ENCODE assay signal across 8 cellular contexts in the genomic region with DNA sequence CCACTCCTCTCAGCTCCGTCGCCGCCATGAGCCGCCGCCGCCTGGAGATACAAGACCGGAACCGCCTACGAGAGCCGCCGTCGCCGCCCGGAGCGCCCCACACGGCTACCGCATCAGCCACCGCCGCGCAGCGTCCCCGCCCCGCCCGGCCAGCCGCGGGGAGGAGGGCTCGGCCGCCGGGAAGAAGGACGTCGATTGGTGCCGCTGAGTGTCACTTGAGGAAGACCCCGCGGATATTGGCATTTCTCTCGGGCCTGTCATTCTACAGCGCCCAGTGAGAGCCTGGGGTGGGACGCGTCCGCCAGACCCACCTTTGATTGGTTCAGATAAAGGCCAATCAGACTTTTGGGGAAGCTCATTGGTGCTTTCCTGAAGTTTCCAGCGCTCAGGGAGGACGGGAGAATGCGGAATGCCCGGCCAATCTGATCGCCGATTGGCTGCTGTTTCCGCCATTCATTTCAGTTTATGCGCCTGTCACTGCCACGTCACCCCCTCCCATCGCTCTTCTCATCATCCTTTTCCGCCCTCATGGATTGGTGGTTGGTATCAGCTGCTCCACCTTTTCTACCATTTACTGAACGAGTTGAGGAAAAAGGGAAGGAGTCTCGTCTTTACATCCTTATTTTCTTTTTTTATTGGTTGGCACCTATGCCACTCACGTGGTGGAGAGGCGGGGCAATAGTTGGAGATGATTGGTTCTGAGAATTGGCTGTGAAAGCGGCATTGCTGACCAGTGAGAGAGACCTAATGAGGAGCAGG. TPM values are rescaled to one million over a fixed set of nuclear protein-coding genes. Genes with fewer than 3 reads are reported as not detected.
DNase-seq lines count a peak whose midpoint lies in the region; ATAC-seq and TF ChIP-seq lines count a peak whose summit lies in the region.

A gene with protein sequence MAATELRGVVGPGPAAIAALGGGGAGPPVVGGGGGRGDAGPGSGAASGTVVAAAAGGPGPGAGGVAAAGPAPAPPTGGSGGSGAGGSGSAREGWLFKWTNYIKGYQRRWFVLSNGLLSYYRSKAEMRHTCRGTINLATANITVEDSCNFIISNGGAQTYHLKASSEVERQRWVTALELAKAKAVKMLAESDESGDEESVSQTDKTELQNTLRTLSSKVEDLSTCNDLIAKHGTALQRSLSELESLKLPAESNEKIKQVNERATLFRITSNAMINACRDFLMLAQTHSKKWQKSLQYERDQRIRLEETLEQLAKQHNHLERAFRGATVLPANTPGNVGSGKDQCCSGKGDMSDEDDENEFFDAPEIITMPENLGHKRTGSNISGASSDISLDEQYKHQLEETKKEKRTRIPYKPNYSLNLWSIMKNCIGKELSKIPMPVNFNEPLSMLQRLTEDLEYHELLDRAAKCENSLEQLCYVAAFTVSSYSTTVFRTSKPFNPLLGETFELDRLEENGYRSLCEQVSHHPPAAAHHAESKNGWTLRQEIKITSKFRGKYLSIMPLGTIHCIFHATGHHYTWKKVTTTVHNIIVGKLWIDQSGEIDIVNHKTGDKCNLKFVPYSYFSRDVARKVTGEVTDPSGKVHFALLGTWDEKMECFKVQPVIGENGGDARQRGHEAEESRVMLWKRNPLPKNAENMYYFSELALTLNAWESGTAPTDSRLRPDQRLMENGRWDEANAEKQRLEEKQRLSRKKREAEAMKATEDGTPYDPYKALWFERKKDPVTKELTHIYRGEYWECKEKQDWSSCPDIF (minus strand): TSS at position 138 of the 759 bp plus-strand sequence. CDS start 110 bp downstream, at position 28.

- H3K4me3 ChIP-seq in GM12865 (ENCODE audit: low read depth, low read length): peak within 1 kb of the TSS; percentile 100
- H3K4me3 ChIP-seq in thymus (ENCODE audit: low read length): peak within 1 kb of the TSS; percentile 77

- H3K9me3 Mint-ChIP-seq in osteocyte (ENCODE audit: unreplicated experiment): no peaks in the 10 kb centered on the region

- TF ChIP-seq CTCF in GM12865 (IDR thresholded peaks at IDR 0.05; ENCODE audit: insufficient read depth, low read depth, low read length, missing control alignments) (no peak), osteocyte (IDR thresholded peaks at IDR 0.05) (no peak)

- peak within 1 kb of the TSS; percentile 94 for H3K27ac Mint-ChIP-seq in osteocyte (ENCODE audit: unreplicated experiment)

- no peaks in the 10 kb centered on the region for H3K27me3 Mint-ChIP-seq in osteocyte (ENCODE audit: unreplicated experiment)

- H3K27ac ChIP-seq in thymus (ENCODE audit: low read depth): peak within 1 kb of the TSS; percentile 97

- DNase-seq in GM12865 (ENCODE audit: low read depth): peak; percentile 100
- DNase-seq in NCI-H1417 (lab: John Stamatoyannopoulos, UW): peak; percentile 99 to 100 (median 100)
- DNase-seq in SW 1271 (lab: John Stamatoyannopoulos, UW): peak; percentile 100
- peak; percentile 94 for DNase-seq in activated naive CD8-positive, alpha-beta T cell treated with anti-CD3 and anti-CD28 coated beads, Interleukin-2, amount 50 U/mL, for 16 hours (ENCODE audit: low read depth, low spot score)
- DNase-seq in head of caudate nucleus: peak; percentile 98 to 100 (median 100)
- DNase-seq in osteocyte (ENCODE audit: extremely low spot score, unreplicated experiment): peak; percentile 99

- WGBS in thymus: under 1% methylated on average over 55 of the region's 55 CpGs

- H3K36me3 Mint-ChIP-seq in osteocyte (ENCODE audit: unreplicated experiment): peaks cover 2% of the 10 kb centered on the region

- H3K4me1 Mint-ChIP-seq in osteocyte (ENCODE audit: unreplicated experiment): peaks cover 41% of the 10 kb centered on the region

- intact Hi-C loops in head of caudate nucleus (cut with DNase I): loop anchor here (2.0 to 5.0 kb wide), 2 partner anchors 53 to 64 kb away; a partner anchor contains a TSS

- H3K4me3 Mint-ChIP-seq in osteocyte (ENCODE audit: unreplicated experiment): peak within 1 kb of the TSS; percentile 94

- peaks cover 12% of the 10 kb centered on the region for H3K4me1 ChIP-seq in thymus (ENCODE audit: control insufficient read depth, insufficient read depth, low read length)

- peak; percentile 89 for ATAC-seq in HG02759 (IDR thresholded peaks at IDR 0.05; ENCODE audit: unreplicated experiment)

- no peaks in the 10 kb centered on the region for H3K36me3 ChIP-seq in thymus (ENCODE audit: control insufficient read depth, insufficient read depth)

- H3K27me3 ChIP-seq in thymus (ENCODE audit: control insufficient read depth, insufficient read depth): no peaks in the 10 kb centered on the region

- no peaks in the 10 kb centered on the region for H3K9me3 ChIP-seq in thymus (ENCODE audit: control insufficient read depth)

RNA-seq across cellular contexts. Expression of the gene that starts here (rescaled TPM):
- total RNA-seq in osteocyte: 45.7 and 46.0 TPM in 2 replicates
- polyA plus RNA-seq in thymus: 21.5 TPM

Comparison
In these comparisons a context has a peak if more than half of its experiments do, and no peak if none do; other contexts are left out.
1. Peak in every context shown above with its lines: DNase-seq, ATAC-seq, H3K4me3 ChIP-seq and H3K27ac ChIP-seq.